Comparison of ENCODE assay signal across 1 cellular context in the genomic region with DNA sequence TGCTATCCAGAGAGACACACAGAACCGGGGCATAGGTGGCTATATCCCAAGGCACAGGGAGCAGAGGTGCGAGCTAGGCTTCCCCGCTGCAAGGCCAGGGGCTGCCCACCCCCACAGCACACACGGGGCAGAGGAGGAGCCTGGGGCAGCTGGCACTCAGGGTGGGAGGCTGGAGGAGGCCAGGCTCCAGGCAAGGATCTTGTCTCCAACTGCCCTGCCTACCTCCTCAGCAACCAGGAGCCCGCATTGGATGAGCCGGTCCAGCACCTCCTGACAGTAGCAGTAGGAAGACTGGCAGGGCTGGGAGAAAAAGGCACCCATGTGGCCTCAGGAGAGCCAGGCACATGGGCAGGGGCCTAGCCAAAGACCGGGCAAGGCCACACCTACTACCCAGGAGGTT. TPM values are rescaled to one million over a fixed set of nuclear protein-coding genes. Genes with fewer than 3 reads are reported as not detected.
"Had no signal": no experiment of that assay in that cellular context is flagged by ENCODE, and none has a peak within 500 bp of the region (broad histone marks: within the 10 kb centered on the region; RNA-seq: fewer than 3 reads in every experiment).

No MANE protein-coding gene starts in this region.

RNA-seq across cellular contexts. Expression of gene GPAT2, which starts 11.0 kb away (rescaled TPM):
- total RNA-seq: chondrocyte had no signal
